ENCODE assay signal across 27 cellular contexts in genomic region chr18:64073956-64074355, GRCh38.
"Had no signal": no experiment of that assay in that cellular context is flagged by ENCODE, and none has a peak within 500 bp of the region (broad histone marks: within the 10 kb centered on the region; RNA-seq: fewer than 3 reads in every experiment).

No MANE protein-coding gene starts in this region.

- H3K36me3 Mint-ChIP-seq: immature natural killer cell had no signal

- H3K4me3 Mint-ChIP-seq: dendritic cell treated with granulocyte-macrophage colony-stimulating factor and Interleukin-4, amounts not matched to agents 40 ng/mL and 50 ng/mL, for 4 days; effector memory CD8-positive, alpha-beta T cell; endodermal cell; immature natural killer cell; mesothelial cell of epicardium; naive B cell; naive thymus-derived CD8-positive, alpha-beta T cell had no signal

- H3K4me1 Mint-ChIP-seq: immature natural killer cell; mesothelial cell of epicardium; naive B cell; naive thymus-derived CD8-positive, alpha-beta T cell had no signal

- FAIRE-seq: endometrium, frontal cortex, kidney had no signal

- ATAC-seq: effector memory CD8-positive, alpha-beta T cell; foreskin keratinocyte; gastroesophageal sphincter; heart left ventricle; left colon; left lung; left ventricle myocardium superior; lower lobe of right lung; mucosa of descending colon; naive thymus-derived CD8-positive, alpha-beta T cell had no signal

- H3K4me3 ChIP-seq: colonic mucosa, esophagus muscularis mucosa, gastroesophageal sphincter, heart left ventricle, hepatocyte, left lung, lower lobe of right lung, mucosa of descending colon had no signal

- DNase-seq: colonic mucosa; cortex of kidney; effector CD8-positive, alpha-beta T cell; effector memory CD8-positive, alpha-beta T cell; endodermal cell; foreskin keratinocyte; heart left ventricle; hypothalamus; immature natural killer cell; islet precursor cell; kidney; kidney glomerular epithelial cell; left colon; left lung; left ventricle myocardium superior; lower lobe of right lung; mesenchymal stem cell; mucosa of descending colon; naive B cell; naive thymus-derived CD8-positive, alpha-beta T cell had no signal

- H3K27me3 Mint-ChIP-seq: dendritic cell treated with granulocyte-macrophage colony-stimulating factor and Interleukin-4, amounts not matched to agents 40 ng/mL and 50 ng/mL, for 4 days; effector memory CD8-positive, alpha-beta T cell had no signal

- H3K27ac Mint-ChIP-seq: dendritic cell treated with granulocyte-macrophage colony-stimulating factor and Interleukin-4, amounts not matched to agents 40 ng/mL and 50 ng/mL, for 4 days; effector memory CD8-positive, alpha-beta T cell; endodermal cell; immature natural killer cell; mesothelial cell of epicardium; naive thymus-derived CD8-positive, alpha-beta T cell had no signal
